Comparison of ENCODE assay signal across 32 cellular contexts in the genomic region with DNA sequence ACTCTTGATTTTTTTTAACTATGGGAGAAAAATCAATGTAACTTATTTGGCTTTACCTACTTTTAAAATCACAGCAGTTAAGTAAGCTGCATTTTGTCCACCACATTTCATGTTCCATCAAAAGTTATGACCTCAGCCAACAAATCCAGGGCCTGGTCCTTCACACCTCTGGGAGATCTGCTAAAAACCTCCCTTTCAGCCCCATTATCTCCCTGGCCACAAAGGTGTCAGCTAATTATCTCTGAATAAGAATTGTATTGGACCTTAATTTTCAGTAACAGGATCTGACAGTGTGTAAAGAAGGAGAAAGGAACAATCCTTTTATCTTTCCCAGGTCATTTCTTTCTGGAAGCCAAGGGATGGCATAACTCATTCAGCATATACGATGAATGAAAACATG.
"Had no signal": no experiment of that assay in that cellular context is flagged by ENCODE, and none has a peak within 500 bp of the region (broad histone marks: within the 10 kb centered on the region; RNA-seq: fewer than 3 reads in every experiment).

No MANE protein-coding gene starts in this region.

- H3K27ac ChIP-seq: adrenal gland, body of pancreas, brain microvascular endothelial cell, breast epithelium, VCaP had no signal

- H3K27me3 ChIP-seq: adrenal gland, body of pancreas, brain microvascular endothelial cell, breast epithelium had no signal

- H3K4me1 ChIP-seq: adrenal gland, body of pancreas, breast epithelium had no signal

- DNase-seq: activated B cell treated with CpG ODN at 0.5 μM for 24 hours; activated CD4-positive, alpha-beta memory T cell treated with anti-CD3 and anti-CD28 coated beads for 36 hours; activated CD4-positive, alpha-beta T cell treated with anti-CD3 and anti-CD28 coated beads for 4 hours; activated CD4-positive, alpha-beta T cell treated with anti-CD3 and anti-CD28 coated beads, Interleukin-2, amount 10 ng/mL, durations not matched to agents 24 days and 14 days; activated CD4-positive, alpha-beta T cell treated with anti-CD3 and anti-CD28 coated beads, Interleukin-2, amount 50 U/mL, for 1 hour; activated CD4-positive, alpha-beta T cell treated with anti-CD3 and anti-CD28 coated beads, Interleukin-2, amount 50 U/mL, for 4 hours; activated CD4-positive, CD25-positive, alpha-beta regulatory T cell treated with anti-CD3 and anti-CD28 coated beads, Interleukin-2, amount 50 U/mL, for 72 hours; activated CD8-positive, alpha-beta memory T cell treated with anti-CD3 and anti-CD28 coated beads, Interleukin-2, amount 50 U/mL, for 4 hours; activated CD8-positive, alpha-beta T cell treated with anti-CD3 and anti-CD28 coated beads for 36 hours; activated effector memory CD4-positive, alpha-beta T cell treated with anti-CD3 and anti-CD28 coated beads, Interleukin-2, amount 50 U/mL, for 16 hours; activated gamma-delta T cell treated with Interleukin-2 at 50 U/mL for 16 hours; activated naive CD4-positive, alpha-beta T cell; activated naive CD4-positive, alpha-beta T cell treated with anti-CD3 and anti-CD28 coated beads for 36 hours; activated naive CD4-positive, alpha-beta T cell treated with anti-CD3 and anti-CD28 coated beads, Interleukin-2, amount 50 U/mL, for 16 hours; activated naive CD8-positive, alpha-beta T cell treated with anti-CD3 and anti-CD28 coated beads for 36 hours; activated T-cell treated with anti-CD3 and anti-CD28 coated beads for 4 hours; activated T-cell treated with anti-CD3 and anti-CD28 coated beads, Interleukin-2, amount 50 U/mL, for 1 hour; activated T-cell treated with anti-CD3 and anti-CD28 coated beads, Interleukin-2, amount 50 U/mL, for 4 hours; activated T-cell treated with anti-CD3 and anti-CD28 coated beads, Interleukin-2, amount 50 U/mL, for 72 hours; adrenal gland; amniotic stem cell; aorta; body of pancreas; brain microvascular endothelial cell; central memory CD4-positive, alpha-beta T cell; T-helper 1 cell; T-helper 2 cell; T-helper 9 cell had no signal

- ATAC-seq: activated CD8-positive, alpha-beta T cell treated with anti-CD3 and anti-CD28 coated beads for 36 hours; activated naive CD4-positive, alpha-beta T cell treated with anti-CD3 and anti-CD28 coated beads, Interleukin-2, amount 50 U/mL, for 72 hours; activated T-cell treated with anti-CD3 and anti-CD28 coated beads, Interleukin-2, amount 50 U/mL, for 4 hours; activated T-cell treated with anti-CD3 and anti-CD28 coated beads, Interleukin-2, amount 50 U/mL, for 72 hours; activated T-helper 17 cell treated with anti-CD3 and anti-CD28 coated beads, Interleukin-2, amount 50 U/mL, for 72 hours; body of pancreas had no signal
